Comparison of ENCODE assay signal across 8 cellular contexts in genomic region chr3:52053307-52054304, GRCh38. TPM values are rescaled to one million over a fixed set of nuclear protein-coding genes. Genes with fewer than 3 reads are reported as not detected.
DNase-seq lines count a peak whose midpoint lies in the region; ATAC-seq and TF ChIP-seq lines count a peak whose summit lies in the region.

No MANE protein-coding gene starts in this region.

- H3K4me1 ChIP-seq in esophagus squamous epithelium, result peaks cover 66 to 91% (median 66%) of the 10 kb centered on the region in 3 donors

- TF ChIP-seq CTCF in esophagus squamous epithelium (IDR thresholded peaks at IDR 0.05), result peak; percentile 28 to 64 (median 50)

- peak in 2 of 4 donors; percentile 60 to 76 for TF ChIP-seq POLR2A in esophagus squamous epithelium (IDR thresholded peaks at IDR 0.05)

- H3K27ac ChIP-seq in esophagus squamous epithelium, result peak overlapping the region; percentile 94 to 98 (median 96)

- no peaks in the 10 kb centered on the region for H3K27me3 Mint-ChIP-seq in activated CD8-positive, alpha-beta memory T cell treated with anti-CD3 and anti-CD28 coated beads, Interleukin-2, amount 10 ng/mL, durations not matched to agents 7 days and 5 days

- peak; percentile 58 for DNase-seq in activated naive CD4-positive, alpha-beta T cell treated with Interleukin-2 at 50 U/mL for 16 hours
- no peak for DNase-seq in activated naive CD4-positive, alpha-beta T cell (lab: John Stamatoyannopoulos, UW)
- peak; percentile 65 for DNase-seq in activated CD8-positive, alpha-beta memory T cell treated with anti-CD3 and anti-CD28 coated beads, Interleukin-2, amount 10 ng/mL, durations not matched to agents 7 days and 5 days
- DNase-seq in esophagus squamous epithelium (lab: John Stamatoyannopoulos, UW), result no peak
- peak in 8 of 10 donors; percentile 51 to 94 (median 64) for DNase-seq in posterior cingulate gyrus
- DNase-seq in NCI-H345 treated with DMSO at 0.1 percent for 48 hours (lab: John Stamatoyannopoulos, UW; ENCODE audit: unreplicated experiment), result no peak
- DNase-seq in AML-193 (lab: John Stamatoyannopoulos, UW), result no peak

- peak overlapping the region; percentile 87 for H3K4me3 Mint-ChIP-seq in activated CD8-positive, alpha-beta memory T cell treated with anti-CD3 and anti-CD28 coated beads, Interleukin-2, amount 10 ng/mL, durations not matched to agents 7 days and 5 days

- H3K36me3 Mint-ChIP-seq in activated CD8-positive, alpha-beta memory T cell treated with anti-CD3 and anti-CD28 coated beads, Interleukin-2, amount 10 ng/mL, durations not matched to agents 7 days and 5 days, result peaks cover 25% of the 10 kb centered on the region

- peak overlapping the region; percentile 82 to 92 (median 83) for H3K4me3 ChIP-seq in esophagus squamous epithelium

- CTCF ChIA-PET in activated CD8-positive, alpha-beta memory T cell treated with anti-CD3 and anti-CD28 coated beads, Interleukin-2, amount 10 ng/mL, durations not matched to agents 7 days and 5 days (lab: Charles Lee), result interaction anchor here (0.6 to 8.7 kb wide), 29 partner anchors 9 to 395 kb away, joined by 3 to 105 read pairs (median 5); partner anchors contain the start of genes ABHD14B, PARP3, POC1A and RPL29

- H3K4me1 Mint-ChIP-seq in activated CD8-positive, alpha-beta memory T cell treated with anti-CD3 and anti-CD28 coated beads, Interleukin-2, amount 10 ng/mL, durations not matched to agents 7 days and 5 days, result peaks cover 40% of the 10 kb centered on the region

- intact Hi-C loops in esophagus squamous epithelium (cut with DNase I), result loop anchor here (5.0 to 10.0 kb wide), 2 partner anchors 51 to 71 kb away; no protein-coding TSS in a partner anchor
- intact Hi-C loops in posterior cingulate gyrus (cut with DNase I), result loop anchor here (2.0 to 5.0 kb wide), 3 partner anchors 49 to 89 kb away; no protein-coding TSS in a partner anchor

- 21 to 35% methylated on average over 14 to 16 of the region's 31 CpGs for whole genome bisulfite sequencing in esophagus squamous epithelium, 2 donors

- no peaks in the 10 kb centered on the region for H3K9me3 ChIP-seq in esophagus squamous epithelium

- ATAC-seq in activated CD8-positive, alpha-beta memory T cell treated with anti-CD3 and anti-CD28 coated beads, Interleukin-2, amount 10 ng/mL, durations not matched to agents 7 days and 5 days, result peak; percentile 14
- ATAC-seq in HG02884 (IDR thresholded peaks at IDR 0.05; ENCODE audit: unreplicated experiment), result no peak

- H3K9me3 Mint-ChIP-seq in activated CD8-positive, alpha-beta memory T cell treated with anti-CD3 and anti-CD28 coated beads, Interleukin-2, amount 10 ng/mL, durations not matched to agents 7 days and 5 days (ENCODE audit: low read depth), result no peaks in the 10 kb centered on the region

- peak overlapping the region; percentile 88 for H3K27ac Mint-ChIP-seq in activated CD8-positive, alpha-beta memory T cell treated with anti-CD3 and anti-CD28 coated beads, Interleukin-2, amount 10 ng/mL, durations not matched to agents 7 days and 5 days

- peaks cover 27 to 55% (median 42%) of the 10 kb centered on the region in 3 donors for H3K36me3 ChIP-seq in esophagus squamous epithelium

- H3K27me3 ChIP-seq in esophagus squamous epithelium, result no peaks in the 10 kb centered on the region

RNA-seq across cellular contexts. Expression of gene DUSP7, which starts 2.8 kb away (rescaled TPM):
- 10 to 100 TPM; 24.2 to 29.3 TPM for total RNA-seq in activated CD8-positive, alpha-beta memory T cell treated with anti-CD3 and anti-CD28 coated beads, Interleukin-2, amount 10 ng/mL, durations not matched to agents 7 days and 5 days
- total RNA-seq in esophagus squamous epithelium, result 100 to 1,000 TPM in 1 of 4 donors, 10 to 100 TPM in 3; 49.3 to 105 (median 62.1) TPM

RNA-seq across cellular contexts. Expression of gene RPL29, which starts 57.9 kb away (rescaled TPM):
- 1,000 to 10,000 TPM; 1,042 to 1,060 TPM for total RNA-seq in activated CD8-positive, alpha-beta memory T cell treated with anti-CD3 and anti-CD28 coated beads, Interleukin-2, amount 10 ng/mL, durations not matched to agents 7 days and 5 days
- total RNA-seq in esophagus squamous epithelium, result 1,000 to 10,000 TPM; 1,191 to 2,826 (median 1,725) TPM

Comparison
In these comparisons a context has a peak if more than half of its experiments do, and no peak if none do; other contexts are left out.
1. DNase-seq: peak in activated naive CD4-positive, alpha-beta T cell treated with Interleukin-2 at 50 U/mL for 16 hours (single experiment), activated CD8-positive, alpha-beta memory T cell treated with anti-CD3 and anti-CD28 coated beads, Interleukin-2, amount 10 ng/mL, durations not matched to agents 7 days and 5 days (single experiment) and posterior cingulate gyrus (8 of 10); none in activated naive CD4-positive, alpha-beta T cell (0 of 4), esophagus squamous epithelium (single experiment), NCI-H345 treated with DMSO at 0.1 percent for 48 hours (single experiment) and AML-193 (0 of 2).